In genomic region chr1:91015358-91015780, GRCh38 we compare ENCODE assay signal across 16 cellular contexts. TPM values are rescaled to one million over a fixed set of nuclear protein-coding genes. Genes with fewer than 3 reads are reported as not detected.
DNase-seq lines count a peak whose midpoint lies in the region; ATAC-seq, FAIRE-seq and TF ChIP-seq lines count a peak whose summit lies in the region.
"Had no signal": no experiment of that assay in that cellular context is flagged by ENCODE, and none has a peak within 500 bp of the region (broad histone marks: within the 10 kb centered on the region; RNA-seq: fewer than 3 reads in every experiment).

No MANE protein-coding gene starts in this region.

- H4K5ac ChIP-seq in H1 (ENCODE audit: insufficient read length, low read depth, low read length), result no peak overlapping the region

- ATAC-seq in GM18868 (IDR thresholded peaks at IDR 0.05; ENCODE audit: unreplicated experiment), result peak; percentile 40
- ATAC-seq in naive thymus-derived CD4-positive, alpha-beta T cell, result peak; percentile 21
- no peak for ATAC-seq in HG02981 (IDR thresholded peaks at IDR 0.05; ENCODE audit: unreplicated experiment)
- ATAC-seq: gastrocnemius medialis had no signal

- peak overlapping the region in 3 of 9 donors; percentile 3 to 40 (median 29) for H3K27ac Mint-ChIP-seq in naive thymus-derived CD4-positive, alpha-beta T cell

- peaks cover 0 to 10% (median 3%) of the 10 kb centered on the region in 5 donors for H3K36me3 Mint-ChIP-seq in naive thymus-derived CD4-positive, alpha-beta T cell

- TF ChIP-seq CTCF in PC-9 (conservative IDR thresholded peaks at IDR 0.05) (no peak), H1 (IDR thresholded peaks at IDR 0.05; ENCODE audit: control extremely low read depth in 1 of 3, insufficient read depth in 1 of 3, low read depth in 1 of 3, low read length in 3 of 3) (no peak), D721Med (IDR thresholded peaks at IDR 0.05; ENCODE audit: insufficient read depth, missing control alignments) (no peak)

- TF ChIP-seq EP300 in H1 (IDR thresholded peaks at IDR 0.05; ENCODE audit: borderline replicate concordance in 1 of 2, low read depth in 2 of 2, low read length in 2 of 2), result no peak

- H2BK20ac ChIP-seq in H1 (ENCODE audit: low read length), result no peak overlapping the region

- peaks cover 9% of the 10 kb centered on the region for H3F3A ChIP-seq in PC-9 (ENCODE audit: insufficient read depth, low read depth)

- H3K27ac ChIP-seq in PC-9 (no peak overlapping the region), H1 (ENCODE audit: low read depth, low read length) (no peak overlapping the region)
- no peak overlapping the region for H3K27ac ChIP-seq in naive thymus-derived CD4-positive, alpha-beta T cell (ENCODE audit: low read depth, low read length)
- H3K27ac ChIP-seq: ascending aorta, gastrocnemius medialis had no signal

- no TSS peak for BruUV-seq in PC-9 (replicated peaks; lab: Mats Ljungman, UMichigan)

- no peak overlapping the region for H3K9ac ChIP-seq in H1 (replicated peaks in 1 of 4; ENCODE audit: extremely low read depth in 1 of 4, low read depth in 3 of 4, low read length in 3 of 4)

- H3K79me2 ChIP-seq in PC-9 (ENCODE audit: low read depth) (peaks cover 100% of the 10 kb centered on the region), H1 (ENCODE audit: control insufficient read depth in 1 of 2, insufficient read depth in 2 of 2, low read length in 2 of 2) (peaks cover 14 to 100% of the 10 kb centered on the region in 2 experiments)

- intact Hi-C loops in PC-9 (cut with micrococcal nuclease; ENCODE audit: unreplicated experiment), result no loop called here
- intact Hi-C loops in naive thymus-derived CD4-positive, alpha-beta T cell (cut with micrococcal nuclease), result loop anchor here (5.0 kb wide), 2 partner anchors 33 to 152 kb away; no protein-coding TSS in a partner anchor

- peaks cover 3% of the 10 kb centered on the region; the same call in 1 of the 2 replicates for H3K79me1 ChIP-seq in H1 (ENCODE audit: low read depth, low read length)

- no peak overlapping the region for H3K23ac ChIP-seq in H1 (ENCODE audit: insufficient read length)

- CTCF ChIA-PET in PC-9 (lab: Charles Lee) (no interaction called here), H1 (lab: Charles Lee; ENCODE audit: partially characterized antibody) (interaction anchor here (0.6 to 1.0 kb wide), 3 partner anchors 58 to 151 kb away, joined by 3 read pairs; no protein-coding TSS in a partner anchor)
- CTCF ChIA-PET in naive thymus-derived CD4-positive, alpha-beta T cell (lab: Charles Lee), result no interaction called here

- H4K91ac ChIP-seq in H1 (replicated peaks; ENCODE audit: insufficient read length, low read length), result no peak overlapping the region

- H2AK5ac ChIP-seq in H1 (ENCODE audit: low read depth, low read length), result no peak overlapping the region

- no peak overlapping the region for H2BK12ac ChIP-seq in H1 (ENCODE audit: low read depth, low read length)

- FAIRE-seq in H1 (lab: Jason Lieb, UNC) (no peak), D721Med (lab: Jason Lieb, UNC) (no peak)
- FAIRE-seq: G401.6 had no signal

- no peaks in the 10 kb centered on the region; the same call in 1 of the 2 replicates for H3K23me2 ChIP-seq in H1 (ENCODE audit: low read depth, low read length)

- no peaks in the 10 kb centered on the region for H3K9me3 Mint-ChIP-seq in naive thymus-derived CD4-positive, alpha-beta T cell
- H3K9me3 Mint-ChIP-seq: CD14-positive monocyte had no signal

- no peak overlapping the region for H2AFZ ChIP-seq in PC-9
- no peak overlapping the region for H2AFZ ChIP-seq in H1 (ENCODE audit: low read length)

- H2BK5ac ChIP-seq in H1 (ENCODE audit: low read depth, low read length), result no peak overlapping the region

- TF ChIP-seq RAD21 in H1 (IDR thresholded peaks at IDR 0.05 in 1 of 2, conservative IDR thresholded peaks at IDR 0.05 in 1 of 2; ENCODE audit: low read depth in 2 of 2, low read length in 2 of 2), result no peak

- H3K18ac ChIP-seq in H1 (ENCODE audit: extremely low read depth, low read length), result no peak overlapping the region

- peak overlapping the region in 8 of 10 donors; percentile 2 to 78 (median 44) for H3K4me3 Mint-ChIP-seq in naive thymus-derived CD4-positive, alpha-beta T cell
- H3K4me3 Mint-ChIP-seq: CD14-positive monocyte had no signal

- no peak overlapping the region for H2BK15ac ChIP-seq in H1 (ENCODE audit: low read length)

- H2BK120ac ChIP-seq in H1 (replicated peaks; ENCODE audit: low read depth, low read length), result no peak overlapping the region

- no peak overlapping the region for H4K8ac ChIP-seq in H1 (ENCODE audit: extremely low read depth, insufficient read depth, low read length)

- H3K14ac ChIP-seq in H1 (ENCODE audit: insufficient read length), result no peak overlapping the region

- H3K4me1 ChIP-seq in PC-9 (replicated peaks; ENCODE audit: insufficient read depth) (peaks cover 51% of the 10 kb centered on the region), H1 (replicated peaks in 1 of 4; ENCODE audit: control insufficient read depth in 3 of 4, insufficient read depth in 4 of 4, low read length in 3 of 4) (peaks cover 0 to 22% (median 6%) of the 10 kb centered on the region in 4 experiments; a peak in 4 of 7 replicates)
- peaks cover 32 to 45% of the 10 kb centered on the region in 2 donors for H3K4me1 ChIP-seq in naive thymus-derived CD4-positive, alpha-beta T cell (ENCODE audit: control insufficient read depth in 2 of 2, insufficient read depth in 2 of 2, low read length in 2 of 2)

- H4K20me1 ChIP-seq in PC-9 (ENCODE audit: insufficient read depth) (peaks cover 81% of the 10 kb centered on the region), H1 (replicated peaks in 1 of 2; ENCODE audit: control insufficient read depth in 1 of 2, insufficient read depth in 2 of 2, low read length in 2 of 2) (peaks cover 7 to 8% of the 10 kb centered on the region in 2 experiments)

- H3K9me2 ChIP-seq in PC-9 (ENCODE audit: insufficient read depth), result no peaks in the 10 kb centered on the region

- DNase-seq in PC-9 (peak in 1 of 2 experiments; percentile 33), H1 (ENCODE audit: low read depth in 1 of 2, low spot score in 2 of 2) (no peak), HUDEP-2 (lab: John Stamatoyannopoulos, UW; ENCODE audit: unreplicated experiment in 76 of 76) (no peak), D721Med (ENCODE audit: insufficient read length, low spot score) (no peak)
- DNase-seq in naive thymus-derived CD4-positive, alpha-beta T cell, result no peak
- DNase-seq: activated CD4-positive, CD25-positive, alpha-beta regulatory T cell treated with anti-CD3 and anti-CD28 coated beads, Interleukin-2, amount 50 U/mL, for 72 hours; activated T-cell treated with anti-CD3 and anti-CD28 coated beads, Interleukin-2, amount 50 U/mL, for 1 hour; effector CD4-positive, alpha-beta T cell; gastrocnemius medialis; stimulated activated naive CD4-positive, alpha-beta T cell had no signal

- POLR2A ChIA-PET in PC-9 (lab: Charles Lee; ENCODE audit: unreplicated experiment), result no interaction called here
- POLR2A ChIA-PET in H1 (lab: Charles Lee; ENCODE audit: partially characterized antibody), result interaction anchor here (1.5 kb wide), 1 partner anchor 37 kb away, joined by 5 read pairs; no protein-coding TSS in a partner anchor
- POLR2A ChIA-PET in naive thymus-derived CD4-positive, alpha-beta T cell (lab: Charles Lee), result no interaction called here

- no peak overlapping the region for H3K4me3 ChIP-seq in PC-9
- H3K4me3 ChIP-seq in H1 (ENCODE audit: extremely low read depth in 1 of 4, insufficient read depth in 2 of 4, low read depth in 3 of 4, low read length in 4 of 4), result 0 out of 8 replicates have a peak overlapping the region, but pooled peaks of 1 of the 4 experiments have one; percentile 18
- no peak overlapping the region for H3K4me3 ChIP-seq in naive thymus-derived CD4-positive, alpha-beta T cell (ENCODE audit: low read length)
- H3K4me3 ChIP-seq: ascending aorta, gastrocnemius medialis, HAP-1 had no signal

- no peaks in the 10 kb centered on the region for H3K27me3 Mint-ChIP-seq in naive thymus-derived CD4-positive, alpha-beta T cell

- H3K4ac ChIP-seq in H1 (replicated peaks; ENCODE audit: insufficient read length, low read depth, low read length), result no peak overlapping the region

- H3K4me2 ChIP-seq in PC-9 (0 out of 2 replicates have a peak overlapping the region, but pooled peaks have one; percentile 21), H1 (ENCODE audit: insufficient read depth in 1 of 2, low read depth in 2 of 2, low read length in 2 of 2) (peak overlapping the region; percentile 1 to 38; a peak in 2 of 4 replicates)

- peaks cover 51% of the 10 kb centered on the region for H3K36me3 ChIP-seq in PC-9 (ENCODE audit: low read depth)
- H3K36me3 ChIP-seq in H1 (ENCODE audit: control insufficient read depth in 2 of 4, insufficient read depth in 4 of 4, low read length in 3 of 4), result peaks cover 0 to 17% (median 6%) of the 10 kb centered on the region in 4 experiments; a peak in 3 of 8 replicates
- H3K36me3 ChIP-seq in naive thymus-derived CD4-positive, alpha-beta T cell (ENCODE audit: control insufficient read depth in 2 of 3, insufficient read depth in 3 of 3, low read length in 3 of 3), result no peaks in the 10 kb centered on the region
- H3K36me3 ChIP-seq: ascending aorta, gastrocnemius medialis had no signal

- 77% methylated on average over 4 of the region's 4 CpGs; no CpG with 5 or more reads in 1 of the 2 experiments for WGBS in H1 (ENCODE audit: extremely low coverage in 1 of 2, insufficient coverage in 1 of 2, insufficient read length in 1 of 2, insufficient replicate concordance in 2 of 2, low coverage in 1 of 2, low lambda C conversion rate in 2 of 2, missing lambda C conversion rate in 1 of 2), 2 experiments

- H3K27me3 ChIP-seq in PC-9 (ENCODE audit: insufficient read depth, low read depth) (no peaks in the 10 kb centered on the region), H1 (replicated peaks in 1 of 4; ENCODE audit: control insufficient read depth in 3 of 4, extremely low read depth in 1 of 4, insufficient read depth in 3 of 4, low read length in 3 of 4) (no peaks in the 10 kb centered on the region)
- H3K27me3 ChIP-seq in naive thymus-derived CD4-positive, alpha-beta T cell (ENCODE audit: control insufficient read depth in 2 of 2, insufficient read depth in 2 of 2, low read length in 2 of 2), result no peaks in the 10 kb centered on the region
- H3K27me3 ChIP-seq: ascending aorta, gastrocnemius medialis had no signal

- TF ChIP-seq POLR2A in H1 (IDR thresholded peaks at IDR 0.05; ENCODE audit: control extremely low read depth in 1 of 2, low read depth in 2 of 2, low read length in 2 of 2), result peak; percentile 9 to 21; a peak in 2 of 3 replicates

- peaks cover 60 to 96% (median 85%) of the 10 kb centered on the region in 7 donors for H3K4me1 Mint-ChIP-seq in naive thymus-derived CD4-positive, alpha-beta T cell

- H3K9me3 ChIP-seq in PC-9 (ENCODE audit: insufficient read depth, low read depth) (no peaks in the 10 kb centered on the region), H1 (ENCODE audit: insufficient read depth in 2 of 2, low read depth in 1 of 2, low read length in 1 of 2) (no peaks in the 10 kb centered on the region)
- H3K9me3 ChIP-seq in naive thymus-derived CD4-positive, alpha-beta T cell (ENCODE audit: control insufficient read depth in 2 of 3, low read length in 3 of 3), result no peaks in the 10 kb centered on the region
- H3K9me3 ChIP-seq: ascending aorta, gastrocnemius medialis, HAP-1 had no signal

- no peak overlapping the region for H3K56ac ChIP-seq in H1 (replicated peaks; ENCODE audit: insufficient read length, low read depth, low read length)

RNA-seq across cellular contexts. Expression of gene ZNF644, which starts 6.5 kb away (rescaled TPM):
- 36.5 and 37.9 TPM in 2 replicates for total RNA-seq in PC-9 (2021)
- total RNA-seq in H1 (2021; fragmentation: NEBNext Ultra II Directional; extraction: Animal tissue kit (Norgen Biotek cat#: 25700)), result 85.2 and 93.5 TPM in 2 replicates
- polyA plus RNA-seq in H1 (2011; rRNA removed), result 8.5 and 14.5 TPM in 2 replicates
- polyA plus RNA-seq in H1 (2011; cell fraction: cytosol; rRNA removed), result 19.8 TPM
- polyA plus RNA-seq in H1 (2011; cell fraction: nucleus; rRNA removed), result 14.2 TPM
- 23.9 to 38.1 TPM (median 28.5 TPM) in 4 replicates for polyA plus RNA-seq in H1 (2012, experiment 1 of 2)
- polyA plus RNA-seq in H1 (2012, experiment 2 of 2), result 3.3 TPM
- 39.9 TPM for polyA plus RNA-seq in H1 (2013, experiment 1 of 2)
- polyA plus RNA-seq in H1 (2013, experiment 2 of 2), result 38.0 TPM
- polyA minus RNA-seq in H1 (2011; rRNA and poly(A)+ RNA removed), result 90.2 and 121 TPM in 2 replicates
- 61.3 TPM for polyA minus RNA-seq in H1 (2011; cell fraction: cytosol; rRNA and poly(A)+ RNA removed)
- polyA minus RNA-seq in H1 (2011; cell fraction: nucleus; rRNA and poly(A)+ RNA removed), result 230 TPM
- total RNA-seq in naive thymus-derived CD4-positive, alpha-beta T cell, result 100 to 1,000 TPM in 2 of 5 experiments, 10 to 100 TPM in 3; 63.5 to 117 (median 85.2) TPM
- polyA plus RNA-seq in naive thymus-derived CD4-positive, alpha-beta T cell, result 10 to 100 TPM; 53.9 to 78.5 TPM
